In genomic region chr16:85616608-85617311, GRCh38 we compare ENCODE assay signal across 8 cellular contexts. TPM values are rescaled to one million over a fixed set of nuclear protein-coding genes. Genes with fewer than 3 reads are reported as not detected.
A peak's percentile ranks its signal among the peaks of the same experiment; 100 is the strongest.
DNase-seq lines count a peak whose midpoint lies in the region; ATAC-seq and TF ChIP-seq lines count a peak whose summit lies in the region.

No MANE protein-coding gene starts in this region.

- H3K9ac ChIP-seq in colonic mucosa (ENCODE audit: low read depth in 2 of 2, low read length in 2 of 2): peak overlapping the region; percentile 26 to 84
- no peak overlapping the region for H3K9ac ChIP-seq in neural progenitor cell

- peaks cover 77% of the 10 kb centered on the region for H4K20me1 ChIP-seq in neural progenitor cell (ENCODE audit: low read depth)

- in situ Hi-C loops in brain microvascular endothelial cell (cut with HindIII; ENCODE audit: low pct_ligation_motif_present, low sequenced_read_pairs): no loop called here

- intact Hi-C loops in activated naive CD4-positive, alpha-beta T cell treated with anti-CD3 and anti-CD28 coated beads for 36 hours (cut with micrococcal nuclease): loop anchor here (1.0 kb wide), 1 partner anchor 100 kb away; no protein-coding TSS in a partner anchor
- intact Hi-C loops in colonic mucosa (cut with DNase I): no loop called here

- H3K4me1 ChIP-seq in colonic mucosa: peaks cover 31% of the 10 kb centered on the region
- peaks cover 44% of the 10 kb centered on the region for H3K4me1 ChIP-seq in neural progenitor cell

- H2AFZ ChIP-seq in neural progenitor cell (replicated peaks): no peak overlapping the region

- H3K36me3 ChIP-seq in colonic mucosa (no peaks in the 10 kb centered on the region), neural progenitor cell (no peaks in the 10 kb centered on the region), brain microvascular endothelial cell (replicated peaks) (no peaks in the 10 kb centered on the region)

- CTCF ChIA-PET in activated naive CD4-positive, alpha-beta T cell treated with anti-CD3 and anti-CD28 coated beads for 36 hours (lab: Charles Lee): interaction anchor here (0.6 to 4.6 kb wide), 42 partner anchors 9 to 371 kb away, joined by 3 to 55 read pairs (median 5); partner anchors contain the start of gene GINS2

- H3K4me3 Mint-ChIP-seq in activated naive CD4-positive, alpha-beta T cell treated with anti-CD3 and anti-CD28 coated beads for 36 hours: no peak overlapping the region
- H3K4me3 Mint-ChIP-seq in neural progenitor cell: peak overlapping the region; percentile 71

- H3K4me3 ChIP-seq in colonic mucosa (no peak overlapping the region), neural progenitor cell (no peak overlapping the region), brain microvascular endothelial cell (ENCODE audit: low read depth, low read length) (no peak overlapping the region)

- no peaks in the 10 kb centered on the region for H3K27me3 ChIP-seq in colonic mucosa
- H3K27me3 ChIP-seq in neural progenitor cell: no peaks in the 10 kb centered on the region
- H3K27me3 ChIP-seq in brain microvascular endothelial cell (replicated peaks): peaks cover 3% of the 10 kb centered on the region

- H3F3A ChIP-seq in neural progenitor cell (ENCODE audit: low read depth): peaks cover 49% of the 10 kb centered on the region

- H3K27me3 Mint-ChIP-seq in activated naive CD4-positive, alpha-beta T cell treated with anti-CD3 and anti-CD28 coated beads for 36 hours (ENCODE audit: low read depth): peaks cover 23% of the 10 kb centered on the region
- H3K27me3 Mint-ChIP-seq in neural progenitor cell (ENCODE audit: insufficient read depth, low read depth): peaks cover 23% of the 10 kb centered on the region

- no peaks in the 10 kb centered on the region for H3K36me3 Mint-ChIP-seq in activated naive CD4-positive, alpha-beta T cell treated with anti-CD3 and anti-CD28 coated beads for 36 hours (ENCODE audit: low read depth)
- H3K36me3 Mint-ChIP-seq in neural progenitor cell: peaks cover 7% of the 10 kb centered on the region

- H3K27ac ChIP-seq in colonic mucosa (no peak overlapping the region), neural progenitor cell (no peak overlapping the region), brain microvascular endothelial cell (no peak overlapping the region)

- no peak for TF ChIP-seq CTCF in colonic mucosa (IDR thresholded peaks at IDR 0.05)
- TF ChIP-seq CTCF in neural progenitor cell (IDR thresholded peaks at IDR 0.05): no peak
- no peak for TF ChIP-seq CTCF in brain microvascular endothelial cell (IDR thresholded peaks at IDR 0.05; ENCODE audit: low read depth, low read length, missing control alignments)

- H3K4me2 ChIP-seq in neural progenitor cell: peak overlapping the region; percentile 3

- ATAC-seq in GM19397 (IDR thresholded peaks at IDR 0.05; ENCODE audit: unreplicated experiment): no peak

- H3K79me2 ChIP-seq in neural progenitor cell (ENCODE audit: low read depth): peaks cover 58% of the 10 kb centered on the region

- no peak overlapping the region for H3K27ac Mint-ChIP-seq in activated naive CD4-positive, alpha-beta T cell treated with anti-CD3 and anti-CD28 coated beads for 36 hours
- H3K27ac Mint-ChIP-seq in neural progenitor cell: peak overlapping the region; percentile 82

- peak; percentile 24 for DNase-seq in activated naive CD4-positive, alpha-beta T cell treated with anti-CD3 and anti-CD28 coated beads for 36 hours
- no peak for DNase-seq in activated naive CD4-positive, alpha-beta T cell (lab: John Stamatoyannopoulos, UW)
- peak; percentile 51 for DNase-seq in NCI-H69 (lab: John Stamatoyannopoulos, UW)
- peak; percentile 42 for DNase-seq in colonic mucosa
- no peak for DNase-seq in neural progenitor cell (ENCODE audit: low spot score)
- no peak for DNase-seq in DMS53 (lab: John Stamatoyannopoulos, UW)
- DNase-seq in brain microvascular endothelial cell: no peak

- no peaks in the 10 kb centered on the region for H3K9me3 Mint-ChIP-seq in activated naive CD4-positive, alpha-beta T cell treated with anti-CD3 and anti-CD28 coated beads for 36 hours
- peaks cover 8% of the 10 kb centered on the region for H3K9me3 Mint-ChIP-seq in neural progenitor cell

- H3K9me3 ChIP-seq in colonic mucosa (no peaks in the 10 kb centered on the region), neural progenitor cell (ENCODE audit: low read depth) (no peaks in the 10 kb centered on the region)

- peaks cover 32% of the 10 kb centered on the region for H3K4me1 Mint-ChIP-seq in activated naive CD4-positive, alpha-beta T cell treated with anti-CD3 and anti-CD28 coated beads for 36 hours (ENCODE audit: low read depth)
- peaks cover 38% of the 10 kb centered on the region for H3K4me1 Mint-ChIP-seq in neural progenitor cell

RNA-seq across cellular contexts. Expression of gene GSE1, which starts 3.6 kb away (rescaled TPM):
- 10 to 100 TPM in 1 of 2 experiments, 1 to 10 TPM in 1; 8.6 to 10.1 TPM for total RNA-seq in activated naive CD4-positive, alpha-beta T cell treated with anti-CD3 and anti-CD28 coated beads for 36 hours
- 100 to 1,000 TPM in 1 of 2 donors, 10 to 100 TPM in 1; 79.2 to 103 TPM for total RNA-seq in colonic mucosa
- total RNA-seq in neural progenitor cell (ENCODE audit: low replicate concordance): 7.7 and 20.4 TPM in 2 replicates

Comparison
In these comparisons a context has a peak if more than half of its experiments do, and no peak if none do; other contexts are left out.
1. DNase-seq: peak in activated naive CD4-positive, alpha-beta T cell treated with anti-CD3 and anti-CD28 coated beads for 36 hours (single experiment), NCI-H69 (single experiment) and colonic mucosa (single experiment); none in activated naive CD4-positive, alpha-beta T cell (0 of 4), neural progenitor cell (single experiment), DMS53 (single experiment) and brain microvascular endothelial cell (single experiment).